Comparison of ENCODE assay signal across 1 cellular context in the genomic region with DNA sequence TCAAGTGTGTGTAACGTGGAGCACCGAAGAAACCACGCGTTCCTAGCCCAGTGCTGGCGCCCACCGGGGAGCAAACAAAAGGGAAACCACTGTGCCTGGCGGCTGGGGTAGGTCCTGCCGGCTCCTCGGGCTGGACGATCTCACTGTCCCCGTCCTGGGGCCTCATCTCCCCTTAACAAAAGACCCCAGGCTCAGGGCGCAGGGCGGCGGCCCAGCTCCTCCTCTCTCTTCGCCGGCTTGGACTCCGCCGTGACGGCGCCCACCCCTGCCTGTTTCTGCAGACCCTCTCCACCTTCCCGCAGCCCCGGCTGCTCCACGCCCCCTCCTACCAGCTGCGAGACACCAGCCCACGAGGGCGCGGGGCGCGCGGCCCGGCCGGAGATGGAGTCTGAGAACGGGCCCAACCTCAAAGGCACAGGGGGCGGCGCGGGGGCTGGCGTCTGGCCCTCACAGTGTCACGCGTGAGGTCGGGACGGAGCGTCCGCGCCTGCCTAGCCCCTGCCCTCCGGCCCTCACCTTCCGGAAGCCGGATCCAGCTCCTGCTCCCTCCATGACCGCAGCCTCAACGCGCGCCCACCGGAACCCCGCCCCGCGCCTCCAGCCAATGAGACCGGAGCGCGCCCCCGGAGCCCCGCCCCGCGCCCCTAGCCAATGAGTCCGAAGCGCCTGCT.
TF ChIP-seq lines count a peak whose summit lies in the region.

A gene (minus strand): TSS at position 569 of the 671 bp plus-strand sequence. CDS start 17 bp downstream, at position 552.

TF ChIP-seq in HepG2, 621 proteins besides CTCF, POLR2A, EP300 and RAD21 (continued from another document and continues in another):
- no peak for TF ChIP-seq DPF2 (CRISPR knock-in tag; IDR thresholded peaks at IDR 0.05; ENCODE audit: borderline replicate concordance, low read depth)
- TF ChIP-seq PAX8 (CRISPR knock-in tag; IDR thresholded peaks at IDR 0.05; ENCODE audit: borderline replicate concordance) = no peak
- TF ChIP-seq SRSF4 (IDR thresholded peaks at IDR 0.05; ENCODE audit: low read depth, low read length, poor library complexity, severe bottlenecking) = no peak
- TF ChIP-seq ASH2L (IDR thresholded peaks at IDR 0.05; ENCODE audit: insufficient read length, low read depth, low read length) = peak; percentile 78
- peak; percentile 71; the same call in 1 of the 2 replicates for TF ChIP-seq SIN3A (IDR thresholded peaks at IDR 0.05; ENCODE audit: borderline replicate concordance, low read depth, low read length)
- no peak for TF ChIP-seq MBD4 (IDR thresholded peaks at IDR 0.05; ENCODE audit: borderline replicate concordance, low read length)
- TF ChIP-seq, protein P1, sequence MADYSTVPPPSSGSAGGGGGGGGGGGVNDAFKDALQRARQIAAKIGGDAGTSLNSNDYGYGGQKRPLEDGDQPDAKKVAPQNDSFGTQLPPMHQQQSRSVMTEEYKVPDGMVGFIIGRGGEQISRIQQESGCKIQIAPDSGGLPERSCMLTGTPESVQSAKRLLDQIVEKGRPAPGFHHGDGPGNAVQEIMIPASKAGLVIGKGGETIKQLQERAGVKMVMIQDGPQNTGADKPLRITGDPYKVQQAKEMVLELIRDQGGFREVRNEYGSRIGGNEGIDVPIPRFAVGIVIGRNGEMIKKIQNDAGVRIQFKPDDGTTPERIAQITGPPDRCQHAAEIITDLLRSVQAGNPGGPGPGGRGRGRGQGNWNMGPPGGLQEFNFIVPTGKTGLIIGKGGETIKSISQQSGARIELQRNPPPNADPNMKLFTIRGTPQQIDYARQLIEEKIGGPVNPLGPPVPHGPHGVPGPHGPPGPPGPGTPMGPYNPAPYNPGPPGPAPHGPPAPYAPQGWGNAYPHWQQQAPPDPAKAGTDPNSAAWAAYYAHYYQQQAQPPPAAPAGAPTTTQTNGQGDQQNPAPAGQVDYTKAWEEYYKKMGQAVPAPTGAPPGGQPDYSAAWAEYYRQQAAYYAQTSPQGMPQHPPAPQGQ (CRISPR knock-in tag; IDR thresholded peaks at IDR 0.05; ENCODE audit: borderline replicate concordance) = no peak
- no peak; the same call in none of the 2 replicates for TF ChIP-seq ZC3H13 (CRISPR knock-in tag; IDR thresholded peaks at IDR 0.05)
- TF ChIP-seq TCF7L2 (IDR thresholded peaks at IDR 0.05; ENCODE audit: low read depth, low read length) = no peak
- TF ChIP-seq ZMYM4 (CRISPR knock-in tag; IDR thresholded peaks at IDR 0.05) = no peak
- TF ChIP-seq, protein P2, sequence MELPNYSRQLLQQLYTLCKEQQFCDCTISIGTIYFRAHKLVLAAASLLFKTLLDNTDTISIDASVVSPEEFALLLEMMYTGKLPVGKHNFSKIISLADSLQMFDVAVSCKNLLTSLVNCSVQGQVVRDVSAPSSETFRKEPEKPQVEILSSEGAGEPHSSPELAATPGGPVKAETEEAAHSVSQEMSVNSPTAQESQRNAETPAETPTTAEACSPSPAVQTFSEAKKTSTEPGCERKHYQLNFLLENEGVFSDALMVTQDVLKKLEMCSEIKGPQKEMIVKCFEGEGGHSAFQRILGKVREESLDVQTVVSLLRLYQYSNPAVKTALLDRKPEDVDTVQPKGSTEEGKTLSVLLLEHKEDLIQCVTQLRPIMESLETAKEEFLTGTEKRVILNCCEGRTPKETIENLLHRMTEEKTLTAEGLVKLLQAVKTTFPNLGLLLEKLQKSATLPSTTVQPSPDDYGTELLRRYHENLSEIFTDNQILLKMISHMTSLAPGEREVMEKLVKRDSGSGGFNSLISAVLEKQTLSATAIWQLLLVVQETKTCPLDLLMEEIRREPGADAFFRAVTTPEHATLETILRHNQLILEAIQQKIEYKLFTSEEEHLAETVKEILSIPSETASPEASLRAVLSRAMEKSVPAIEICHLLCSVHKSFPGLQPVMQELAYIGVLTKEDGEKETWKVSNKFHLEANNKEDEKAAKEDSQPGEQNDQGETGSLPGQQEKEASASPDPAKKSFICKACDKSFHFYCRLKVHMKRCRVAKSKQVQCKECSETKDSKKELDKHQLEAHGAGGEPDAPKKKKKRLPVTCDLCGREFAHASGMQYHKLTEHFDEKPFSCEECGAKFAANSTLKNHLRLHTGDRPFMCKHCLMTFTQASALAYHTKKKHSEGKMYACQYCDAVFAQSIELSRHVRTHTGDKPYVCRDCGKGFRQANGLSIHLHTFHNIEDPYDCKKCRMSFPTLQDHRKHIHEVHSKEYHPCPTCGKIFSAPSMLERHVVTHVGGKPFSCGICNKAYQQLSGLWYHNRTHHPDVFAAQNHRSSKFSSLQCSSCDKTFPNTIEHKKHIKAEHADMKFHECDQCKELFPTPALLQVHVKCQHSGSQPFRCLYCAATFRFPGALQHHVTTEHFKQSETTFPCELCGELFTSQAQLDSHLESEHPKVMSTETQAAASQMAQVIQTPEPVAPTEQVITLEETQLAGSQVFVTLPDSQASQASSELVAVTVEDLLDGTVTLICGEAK (IDR thresholded peaks at IDR 0.05) = no peak
- TF ChIP-seq, protein P2 (CRISPR knock-in tag; IDR thresholded peaks at IDR 0.05) = peak; percentile 28; the same call in 1 of the 2 replicates
- peak; percentile 22; the same call in 1 of the 2 replicates for TF ChIP-seq ATF7-NPFF (CRISPR knock-in tag; IDR thresholded peaks at IDR 0.05; ENCODE audit: low read depth)
- TF ChIP-seq, protein P3, sequence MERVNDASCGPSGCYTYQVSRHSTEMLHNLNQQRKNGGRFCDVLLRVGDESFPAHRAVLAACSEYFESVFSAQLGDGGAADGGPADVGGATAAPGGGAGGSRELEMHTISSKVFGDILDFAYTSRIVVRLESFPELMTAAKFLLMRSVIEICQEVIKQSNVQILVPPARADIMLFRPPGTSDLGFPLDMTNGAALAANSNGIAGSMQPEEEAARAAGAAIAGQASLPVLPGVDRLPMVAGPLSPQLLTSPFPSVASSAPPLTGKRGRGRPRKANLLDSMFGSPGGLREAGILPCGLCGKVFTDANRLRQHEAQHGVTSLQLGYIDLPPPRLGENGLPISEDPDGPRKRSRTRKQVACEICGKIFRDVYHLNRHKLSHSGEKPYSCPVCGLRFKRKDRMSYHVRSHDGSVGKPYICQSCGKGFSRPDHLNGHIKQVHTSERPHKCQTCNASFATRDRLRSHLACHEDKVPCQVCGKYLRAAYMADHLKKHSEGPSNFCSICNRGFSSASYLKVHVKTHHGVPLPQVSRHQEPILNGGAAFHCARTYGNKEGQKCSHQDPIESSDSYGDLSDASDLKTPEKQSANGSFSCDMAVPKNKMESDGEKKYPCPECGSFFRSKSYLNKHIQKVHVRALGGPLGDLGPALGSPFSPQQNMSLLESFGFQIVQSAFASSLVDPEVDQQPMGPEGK (CRISPR knock-in tag; IDR thresholded peaks at IDR 0.05) = peak; percentile 47; the same call in 1 of the 2 replicates
- TF ChIP-seq, protein P4, sequence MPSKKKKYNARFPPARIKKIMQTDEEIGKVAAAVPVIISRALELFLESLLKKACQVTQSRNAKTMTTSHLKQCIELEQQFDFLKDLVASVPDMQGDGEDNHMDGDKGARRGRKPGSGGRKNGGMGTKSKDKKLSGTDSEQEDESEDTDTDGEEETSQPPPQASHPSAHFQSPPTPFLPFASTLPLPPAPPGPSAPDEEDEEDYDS (CRISPR knock-in tag; IDR thresholded peaks at IDR 0.05) = no peak
- TF ChIP-seq, protein P5, sequence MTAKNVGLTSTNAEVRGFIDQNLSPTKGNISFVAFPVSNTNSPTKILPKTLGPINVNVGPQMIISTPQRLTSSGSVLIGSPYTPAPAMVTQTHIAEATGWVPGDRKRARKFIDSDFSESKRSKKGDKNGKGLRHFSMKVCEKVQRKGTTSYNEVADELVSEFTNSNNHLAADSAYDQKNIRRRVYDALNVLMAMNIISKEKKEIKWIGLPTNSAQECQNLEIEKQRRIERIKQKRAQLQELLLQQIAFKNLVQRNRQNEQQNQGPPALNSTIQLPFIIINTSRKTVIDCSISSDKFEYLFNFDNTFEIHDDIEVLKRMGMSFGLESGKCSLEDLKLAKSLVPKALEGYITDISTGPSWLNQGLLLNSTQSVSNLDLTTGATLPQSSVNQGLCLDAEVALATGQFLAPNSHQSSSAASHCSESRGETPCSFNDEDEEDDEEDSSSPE (CRISPR knock-in tag; IDR thresholded peaks at IDR 0.05) = no peak
- TF ChIP-seq POLR2G (IDR thresholded peaks at IDR 0.05; ENCODE audit: low read depth, low read length) = peak; percentile 74
- TF ChIP-seq, protein P6, sequence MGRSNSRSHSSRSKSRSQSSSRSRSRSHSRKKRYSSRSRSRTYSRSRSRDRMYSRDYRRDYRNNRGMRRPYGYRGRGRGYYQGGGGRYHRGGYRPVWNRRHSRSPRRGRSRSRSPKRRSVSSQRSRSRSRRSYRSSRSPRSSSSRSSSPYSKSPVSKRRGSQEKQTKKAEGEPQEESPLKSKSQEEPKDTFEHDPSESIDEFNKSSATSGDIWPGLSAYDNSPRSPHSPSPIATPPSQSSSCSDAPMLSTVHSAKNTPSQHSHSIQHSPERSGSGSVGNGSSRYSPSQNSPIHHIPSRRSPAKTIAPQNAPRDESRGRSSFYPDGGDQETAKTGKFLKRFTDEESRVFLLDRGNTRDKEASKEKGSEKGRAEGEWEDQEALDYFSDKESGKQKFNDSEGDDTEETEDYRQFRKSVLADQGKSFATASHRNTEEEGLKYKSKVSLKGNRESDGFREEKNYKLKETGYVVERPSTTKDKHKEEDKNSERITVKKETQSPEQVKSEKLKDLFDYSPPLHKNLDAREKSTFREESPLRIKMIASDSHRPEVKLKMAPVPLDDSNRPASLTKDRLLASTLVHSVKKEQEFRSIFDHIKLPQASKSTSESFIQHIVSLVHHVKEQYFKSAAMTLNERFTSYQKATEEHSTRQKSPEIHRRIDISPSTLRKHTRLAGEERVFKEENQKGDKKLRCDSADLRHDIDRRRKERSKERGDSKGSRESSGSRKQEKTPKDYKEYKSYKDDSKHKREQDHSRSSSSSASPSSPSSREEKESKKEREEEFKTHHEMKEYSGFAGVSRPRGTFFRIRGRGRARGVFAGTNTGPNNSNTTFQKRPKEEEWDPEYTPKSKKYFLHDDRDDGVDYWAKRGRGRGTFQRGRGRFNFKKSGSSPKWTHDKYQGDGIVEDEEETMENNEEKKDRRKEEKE (IDR thresholded peaks at IDR 0.05) = no peak
- TF ChIP-seq, protein P7, sequence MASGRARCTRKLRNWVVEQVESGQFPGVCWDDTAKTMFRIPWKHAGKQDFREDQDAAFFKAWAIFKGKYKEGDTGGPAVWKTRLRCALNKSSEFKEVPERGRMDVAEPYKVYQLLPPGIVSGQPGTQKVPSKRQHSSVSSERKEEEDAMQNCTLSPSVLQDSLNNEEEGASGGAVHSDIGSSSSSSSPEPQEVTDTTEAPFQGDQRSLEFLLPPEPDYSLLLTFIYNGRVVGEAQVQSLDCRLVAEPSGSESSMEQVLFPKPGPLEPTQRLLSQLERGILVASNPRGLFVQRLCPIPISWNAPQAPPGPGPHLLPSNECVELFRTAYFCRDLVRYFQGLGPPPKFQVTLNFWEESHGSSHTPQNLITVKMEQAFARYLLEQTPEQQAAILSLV (CRISPR knock-in tag; IDR thresholded peaks at IDR 0.05; ENCODE audit: borderline replicate concordance) = peak; percentile 63; the same call in 1 of the 2 replicates
- TF ChIP-seq RFX5 (IDR thresholded peaks at IDR 0.05; ENCODE audit: low read depth, low read length) = no peak
